Comparison of ENCODE assay signal across 9 cellular contexts in genomic region chr14:92551066-92551841, GRCh38. TPM values are rescaled to one million over a fixed set of nuclear protein-coding genes. Genes with fewer than 3 reads are reported as not detected.
DNase-seq lines count a peak whose midpoint lies in the region; ATAC-seq, FAIRE-seq and TF ChIP-seq lines count a peak whose summit lies in the region.
"Had no signal": no experiment of that assay in that cellular context is flagged by ENCODE, and none has a peak within 500 bp of the region (broad histone marks: within the 10 kb centered on the region; RNA-seq: fewer than 3 reads in every experiment).

No MANE protein-coding gene starts in this region.

- no peaks in the 10 kb centered on the region for H3K27me3 ChIP-seq in ascending aorta
- no peaks in the 10 kb centered on the region for H3K27me3 ChIP-seq in PC-9 (ENCODE audit: insufficient read depth, low read depth)
- no peaks in the 10 kb centered on the region for H3K27me3 ChIP-seq in pancreas

- FAIRE-seq in pancreas (lab: Jason Lieb, UNC), result no peak

- BruUV-seq in PC-9 (replicated peaks; lab: Mats Ljungman, UMichigan), result no TSS peak

- no peak overlapping the region for H3K4me2 ChIP-seq in PC-9

- peaks cover 4% of the 10 kb centered on the region; the same call in 1 of the 2 replicates for H3F3A ChIP-seq in PC-9 (ENCODE audit: insufficient read depth, low read depth)

- peak in 1 of 3 experiments; percentile 40 for TF ChIP-seq CTCF in ascending aorta (IDR thresholded peaks at IDR 0.05)
- no peak for TF ChIP-seq CTCF in PC-9 (conservative IDR thresholded peaks at IDR 0.05)
- TF ChIP-seq CTCF in pancreas (IDR thresholded peaks at IDR 0.05), result no peak

- no peaks in the 10 kb centered on the region for H3K9me3 ChIP-seq in ascending aorta
- H3K9me3 ChIP-seq in PC-9 (ENCODE audit: insufficient read depth, low read depth), result no peaks in the 10 kb centered on the region
- no peaks in the 10 kb centered on the region for H3K9me3 ChIP-seq in pancreas

- no peak overlapping the region for H2AFZ ChIP-seq in PC-9

- intact Hi-C loops in ascending aorta (cut with DNase I) (loop anchor here (2.0 to 5.0 kb wide), 2 partner anchors 36 to 39 kb away; partner anchors contain the start of gene RIN3), PC-9 (cut with micrococcal nuclease; ENCODE audit: unreplicated experiment) (no loop called here), pancreas (cut with DNase I) (no loop called here)

- H3K4me1 ChIP-seq in ascending aorta (peaks cover 16 to 45% of the 10 kb centered on the region in 2 donors), PC-9 (replicated peaks; ENCODE audit: insufficient read depth) (no peaks in the 10 kb centered on the region; the same call in 1 of the 2 replicates), pancreas (no peaks in the 10 kb centered on the region)

- H3K79me2 ChIP-seq in PC-9 (ENCODE audit: low read depth), result peaks cover 10% of the 10 kb centered on the region; the same call in 1 of the 2 replicates

- WGBS in pancreas, 2 donors, result 75 to 81% methylated on average over 13 of the region's 13 CpGs

- CTCF ChIA-PET in PC-9 (lab: Charles Lee), result no interaction called here

- no peaks in the 10 kb centered on the region for H3K9me2 ChIP-seq in PC-9 (ENCODE audit: insufficient read depth)

- POLR2A ChIA-PET in PC-9 (lab: Charles Lee; ENCODE audit: unreplicated experiment), result no interaction called here

- peak overlapping the region; percentile 87 to 93 for H3K27ac ChIP-seq in ascending aorta
- no peak overlapping the region for H3K27ac ChIP-seq in PC-9
- no peak overlapping the region for H3K27ac ChIP-seq in pancreas

- H3K36me3 ChIP-seq in ascending aorta (peaks cover 6% of the 10 kb centered on the region in 2 donors), PC-9 (ENCODE audit: low read depth) (peaks cover 4% of the 10 kb centered on the region; the same call in 1 of the 2 replicates), pancreas (no peaks in the 10 kb centered on the region)

- peak; percentile 63 for ATAC-seq in GM21367 (IDR thresholded peaks at IDR 0.05; ENCODE audit: unreplicated experiment)
- ATAC-seq in HG03469 (IDR thresholded peaks at IDR 0.05; ENCODE audit: unreplicated experiment), result peak; percentile 59
- no peak for ATAC-seq in pancreas

- H4K20me1 ChIP-seq in PC-9 (ENCODE audit: insufficient read depth), result no peaks in the 10 kb centered on the region

- DNase-seq in ascending aorta (ENCODE audit: low spot score in 2 of 2) (no peak), PC-9 (no peak), NCI-H146 (lab: John Stamatoyannopoulos, UW) (no peak), Ammon's horn (ENCODE audit: low spot score) (no peak), pancreas (no peak)
- DNase-seq: effector CD4-positive, alpha-beta T cell had no signal

- H3K4me3 ChIP-seq in GM08714 (ENCODE audit: low read length) (peak overlapping the region; percentile 37; the same call in 1 of the 2 replicates), ascending aorta (no peak overlapping the region), PC-9 (no peak overlapping the region), pancreas (no peak overlapping the region)

RNA-seq across cellular contexts. Expression of gene RIN3, which starts 37.7 kb away (rescaled TPM):
- total RNA-seq in ascending aorta, result 30.3 TPM
- total RNA-seq in PC-9 (2021), result 13.4 and 14.8 TPM in 2 replicates
- total RNA-seq in pancreas, result 1 to 10 TPM; 1.1 to 9.0 (median 2.1) TPM
- polyA plus RNA-seq in pancreas, result 1 to 10 TPM; 2.2 to 2.9 TPM

Comparison
In these comparisons a context has a peak if more than half of its experiments do, and no peak if none do; other contexts are left out.
1. ATAC-seq: peak in GM21367 (single experiment) and HG03469 (single experiment); none in pancreas (0 of 4).
2. H3K27ac ChIP-seq: peak in ascending aorta (2 of 2); none in PC-9 (single experiment) and pancreas (0 of 4).